Comparison of ENCODE assay signal across 10 cellular contexts in genomic region chr7:121531175-121532070, GRCh38.
DNase-seq lines count a peak whose midpoint lies in the region; ATAC-seq and TF ChIP-seq lines count a peak whose summit lies in the region.
"Had no signal": no experiment of that assay in that cellular context is flagged by ENCODE, and none has a peak within 500 bp of the region (broad histone marks: within the 10 kb centered on the region; RNA-seq: fewer than 3 reads in every experiment).

No MANE protein-coding gene starts in this region.

- H3K27me3 Mint-ChIP-seq in CD8-positive, alpha-beta memory T cell = peaks cover 0 to 1% of the 10 kb centered on the region in 2 donors
- no peaks in the 10 kb centered on the region for H3K27me3 Mint-ChIP-seq in activated CD4-positive, alpha-beta memory T cell treated with anti-CD3 and anti-CD28 coated beads, Interleukin-2, amount 10 ng/mL, durations not matched to agents 7 days and 5 days
- H3K27me3 Mint-ChIP-seq in Caco-2 (ENCODE audit: insufficient read depth, unreplicated experiment) = peaks cover 7% of the 10 kb centered on the region

- ATAC-seq in HG03342 (IDR thresholded peaks at IDR 0.05; ENCODE audit: unreplicated experiment) (no peak), HG03097 (IDR thresholded peaks at IDR 0.05; ENCODE audit: low FRiP score, unreplicated experiment) (no peak)

- TF ChIP-seq CTCF in HEK293 (tag by site-specific recombination; IDR thresholded peaks at IDR 0.05) = no peak
- no peak for TF ChIP-seq CTCF in fibroblast of villous mesenchyme (IDR thresholded peaks at IDR 0.05; ENCODE audit: insufficient read depth, low read depth, low read length)
- TF ChIP-seq CTCF in Caco-2 (IDR thresholded peaks at IDR 0.05; ENCODE audit: insufficient read depth in 1 of 2, low read depth in 1 of 2, low read length in 1 of 2, severe bottlenecking in 1 of 2, unreplicated experiment in 1 of 2) = no peak
- no peak for TF ChIP-seq CTCF in tibial artery (IDR thresholded peaks at IDR 0.05)

- H3K4me1 ChIP-seq in CD8-positive, alpha-beta memory T cell (ENCODE audit: insufficient read depth, low read length) = no peaks in the 10 kb centered on the region
- no peaks in the 10 kb centered on the region for H3K4me1 ChIP-seq in HEK293 (ENCODE audit: control insufficient read depth, insufficient read depth, low read length)
- no peaks in the 10 kb centered on the region for H3K4me1 ChIP-seq in Caco-2
- H3K4me1 ChIP-seq in tibial artery = no peaks in the 10 kb centered on the region

- no peaks in the 10 kb centered on the region for H3K27me3 ChIP-seq in CD8-positive, alpha-beta memory T cell (ENCODE audit: insufficient read depth, low read length, poor library complexity, severe bottlenecking)
- H3K27me3 ChIP-seq in Caco-2 (replicated peaks; ENCODE audit: control insufficient read depth, insufficient read depth, low read length) (no peaks in the 10 kb centered on the region), tibial artery (no peaks in the 10 kb centered on the region)

- no TSS peak for BruUV-seq in Caco-2 (replicated peaks; lab: Mats Ljungman, UMichigan)

- CTCF ChIA-PET in CD8-positive, alpha-beta memory T cell (lab: Charles Lee) = interaction anchor here (0.7 to 1.5 kb wide), 4 partner anchors 93 to 159 kb away, joined by 3 to 5 read pairs (median 4); partner anchors contain the start of gene FAM3C
- CTCF ChIA-PET in HEK293 (lab: Yijun Ruan, JAX) = interaction anchor here (0.7 kb wide), 1 partner anchor 129 kb away, joined by 3 read pairs; no protein-coding TSS in a partner anchor
- CTCF ChIA-PET in activated CD4-positive, alpha-beta memory T cell treated with anti-CD3 and anti-CD28 coated beads, Interleukin-2, amount 10 ng/mL, durations not matched to agents 7 days and 5 days (lab: Charles Lee) = interaction anchor here (0.7 to 3.1 kb wide), 8 partner anchors 8 to 164 kb away, joined by 3 to 32 read pairs (median 8); partner anchors contain the start of gene FAM3C
- CTCF ChIA-PET in Caco-2 (lab: Charles Lee) = interaction anchor here (0.7 kb wide), 1 partner anchor 1836 kb away, joined by 8 read pairs; no protein-coding TSS in a partner anchor

- DNase-seq in CD8-positive, alpha-beta memory T cell = no peak
- DNase-seq in activated CD4-positive, alpha-beta memory T cell treated with anti-CD3 and anti-CD28 coated beads, Interleukin-2, amount 10 ng/mL, durations not matched to agents 7 days and 5 days = no peak
- DNase-seq in fibroblast of villous mesenchyme (ENCODE audit: low read depth) (peak; percentile 48), Caco-2 (no peak), tibial artery (no peak)
- DNase-seq: hippocampal formation, midbrain had no signal

- intact Hi-C loops in Caco-2 (cut with micrococcal nuclease; ENCODE audit: unreplicated experiment) (no loop called here), tibial artery (cut with DNase I; ENCODE audit: low total_unique reads) (no loop called here)

- H3K36me3 ChIP-seq in CD8-positive, alpha-beta memory T cell (ENCODE audit: insufficient read depth, low read length) = no peaks in the 10 kb centered on the region
- H3K36me3 ChIP-seq in HEK293 (ENCODE audit: control insufficient read depth in 2 of 2, insufficient read depth in 1 of 2, low read length in 2 of 2) (no peaks in the 10 kb centered on the region), Caco-2 (ENCODE audit: control insufficient read depth, insufficient read depth, low read length) (no peaks in the 10 kb centered on the region), tibial artery (no peaks in the 10 kb centered on the region)

- no peak overlapping the region for H3K4me3 ChIP-seq in CD8-positive, alpha-beta memory T cell (ENCODE audit: low read length)
- no peak overlapping the region for H3K4me3 ChIP-seq in HEK293 (ENCODE audit: low read depth, low read length)
- no peak overlapping the region for H3K4me3 ChIP-seq in fibroblast of villous mesenchyme (ENCODE audit: low read depth, low read length)
- H3K4me3 ChIP-seq in Caco-2 (ENCODE audit: low read depth, low read length) = no peak overlapping the region
- no peak overlapping the region for H3K4me3 ChIP-seq in tibial artery

- no peaks in the 10 kb centered on the region for H3K9me3 ChIP-seq in CD8-positive, alpha-beta memory T cell (ENCODE audit: low read length)
- H3K9me3 ChIP-seq in HEK293 (ENCODE audit: control insufficient read depth, insufficient read depth, low read depth, low read length) = no peaks in the 10 kb centered on the region
- H3K9me3 ChIP-seq in Caco-2 = no peaks in the 10 kb centered on the region
- H3K9me3 ChIP-seq in tibial artery = no peaks in the 10 kb centered on the region

- peak overlapping the region in 1 of 7 donors; percentile 22 for H3K4me3 Mint-ChIP-seq in CD8-positive, alpha-beta memory T cell
- H3K4me3 Mint-ChIP-seq in activated CD4-positive, alpha-beta memory T cell treated with anti-CD3 and anti-CD28 coated beads, Interleukin-2, amount 10 ng/mL, durations not matched to agents 7 days and 5 days = peak overlapping the region; percentile 31
- H3K4me3 Mint-ChIP-seq in Caco-2 (ENCODE audit: unreplicated experiment) = no peak overlapping the region

- H3K9me3 Mint-ChIP-seq in CD8-positive, alpha-beta memory T cell = no peaks in the 10 kb centered on the region
- peaks cover 5% of the 10 kb centered on the region for H3K9me3 Mint-ChIP-seq in activated CD4-positive, alpha-beta memory T cell treated with anti-CD3 and anti-CD28 coated beads, Interleukin-2, amount 10 ng/mL, durations not matched to agents 7 days and 5 days
- H3K9me3 Mint-ChIP-seq in Caco-2 (ENCODE audit: unreplicated experiment) = no peaks in the 10 kb centered on the region

- H3K4me1 Mint-ChIP-seq in CD8-positive, alpha-beta memory T cell = peaks cover 20 to 27% (median 20%) of the 10 kb centered on the region in 3 donors
- peaks cover 46% of the 10 kb centered on the region for H3K4me1 Mint-ChIP-seq in activated CD4-positive, alpha-beta memory T cell treated with anti-CD3 and anti-CD28 coated beads, Interleukin-2, amount 10 ng/mL, durations not matched to agents 7 days and 5 days
- H3K4me1 Mint-ChIP-seq in Caco-2 (ENCODE audit: low read depth, unreplicated experiment) = no peaks in the 10 kb centered on the region

- POLR2A ChIA-PET in CD8-positive, alpha-beta memory T cell (lab: Charles Lee) = interaction anchor here (0.6 kb wide), 1 partner anchor 301 kb away, joined by 3 read pairs; no protein-coding TSS in a partner anchor
- POLR2A ChIA-PET in HEK293 (lab: Yijun Ruan, JAX) (interaction anchor here (0.6 to 1.1 kb wide), 2 partner anchors 136 to 581 kb away, joined by 3 to 5 read pairs; partner anchors contain the start of gene ING3), Caco-2 (lab: Charles Lee) (no interaction called here)
- POLR2A ChIA-PET in activated CD4-positive, alpha-beta memory T cell treated with anti-CD3 and anti-CD28 coated beads, Interleukin-2, amount 10 ng/mL, durations not matched to agents 7 days and 5 days (lab: Charles Lee) = interaction anchor here (1.2 to 3.3 kb wide), 10 partner anchors 9 to 570 kb away, joined by 3 to 60 read pairs (median 6); partner anchors contain the start of gene FAM3C

- peak overlapping the region in 5 of 8 donors; percentile 46 to 94 (median 70) for H3K27ac Mint-ChIP-seq in CD8-positive, alpha-beta memory T cell
- H3K27ac Mint-ChIP-seq in activated CD4-positive, alpha-beta memory T cell treated with anti-CD3 and anti-CD28 coated beads, Interleukin-2, amount 10 ng/mL, durations not matched to agents 7 days and 5 days = peak overlapping the region; percentile 93
- no peak overlapping the region for H3K27ac Mint-ChIP-seq in Caco-2 (ENCODE audit: unreplicated experiment)

- H3K36me3 Mint-ChIP-seq in CD8-positive, alpha-beta memory T cell = no peaks in the 10 kb centered on the region
- H3K36me3 Mint-ChIP-seq in activated CD4-positive, alpha-beta memory T cell treated with anti-CD3 and anti-CD28 coated beads, Interleukin-2, amount 10 ng/mL, durations not matched to agents 7 days and 5 days (ENCODE audit: low read depth) = peaks cover 22% of the 10 kb centered on the region
- H3K36me3 Mint-ChIP-seq in Caco-2 (ENCODE audit: insufficient read depth, unreplicated experiment) = no peaks in the 10 kb centered on the region

- H3K27ac ChIP-seq in CD8-positive, alpha-beta memory T cell (ENCODE audit: low read depth, low read length) = no peak overlapping the region
- H3K27ac ChIP-seq in HEK293 (ENCODE audit: extremely low read depth, low read depth, low read length) = no peak overlapping the region
- no peak overlapping the region for H3K27ac ChIP-seq in tibial artery

TF ChIP-seq in HEK293, 187 proteins besides CTCF, POLR2A, EP300 and RAD21:
- TF ChIP-seq TRIM28 (IDR thresholded peaks at IDR 0.05; ENCODE audit: borderline replicate concordance, low read length) (peak; percentile 86; the same call in 1 of the 2 replicates), SETDB1 (IDR thresholded peaks at IDR 0.05; ENCODE audit: insufficient read length, low read length) (peak; percentile 84), ZNF148 (tag by site-specific recombination; IDR thresholded peaks at IDR 0.05; ENCODE audit: borderline replicate concordance) (no peak)
TF ChIP-seq in HEK293: peak in this region for 2.
